14 cellular contexts compared by ENCODE assay signal in genomic region chr15:90570643-90571042, GRCh38. TPM values are rescaled to one million over a fixed set of nuclear protein-coding genes. Genes with fewer than 3 reads are reported as not detected.
DNase-seq lines count a peak whose midpoint lies in the region; ATAC-seq and TF ChIP-seq lines count a peak whose summit lies in the region.
"Had no signal": no experiment of that assay in that cellular context is flagged by ENCODE, and none has a peak within 500 bp of the region (broad histone marks: within the 10 kb centered on the region; RNA-seq: fewer than 3 reads in every experiment).

No MANE protein-coding gene starts in this region.

- WGBS in spleen, 5 donors, result 67 to 72% (median 70%) methylated on average over 5 of the region's 5 CpGs

- H3K4me3 ChIP-seq in spleen, result no peak overlapping the region
- H3K4me3 ChIP-seq: cardiac muscle cell had no signal

- H3K4me3 Mint-ChIP-seq in T-helper 1 cell treated with Interleukin-12 subunit alpha and Interleukin-12 subunit beta and Interleukin-4 antibody, amounts not matched to agents 30 μg/mL and 1 μg/mL, for 36 hours, result peak overlapping the region; percentile 15
- peak overlapping the region; percentile 63 for H3K4me3 Mint-ChIP-seq in T-helper 2 cell treated with Interferon-gamma antibody and Interleukin-4, amounts not matched to agents 5 μg/mL and 100 μg/mL, for 36 hours

- no peak for ATAC-seq in GM18909 (IDR thresholded peaks at IDR 0.05; ENCODE audit: poor library complexity, unreplicated experiment)

- no peaks in the 10 kb centered on the region for H3K9me3 ChIP-seq in spleen

- H3K4me1 ChIP-seq in spleen, result peaks cover 11 to 99% (median 67%) of the 10 kb centered on the region in 6 donors

- peaks cover 33% of the 10 kb centered on the region for H3K36me3 Mint-ChIP-seq in T-helper 1 cell treated with Interleukin-12 subunit alpha and Interleukin-12 subunit beta and Interleukin-4 antibody, amounts not matched to agents 30 μg/mL and 1 μg/mL, for 36 hours (ENCODE audit: low read depth)
- H3K36me3 Mint-ChIP-seq in T-helper 2 cell treated with Interferon-gamma antibody and Interleukin-4, amounts not matched to agents 5 μg/mL and 100 μg/mL, for 36 hours (ENCODE audit: low read depth), result peaks cover 43% of the 10 kb centered on the region

- intact Hi-C loops in spleen (cut with DNase I; ENCODE audit: low total_unique reads), result no loop called here

- no peaks in the 10 kb centered on the region for H3K9me3 Mint-ChIP-seq in T-helper 1 cell treated with Interleukin-12 subunit alpha and Interleukin-12 subunit beta and Interleukin-4 antibody, amounts not matched to agents 30 μg/mL and 1 μg/mL, for 36 hours
- peaks cover 9% of the 10 kb centered on the region for H3K9me3 Mint-ChIP-seq in T-helper 2 cell treated with Interferon-gamma antibody and Interleukin-4, amounts not matched to agents 5 μg/mL and 100 μg/mL, for 36 hours

- DNase-seq in T-helper 1 cell, result no peak
- no peak for DNase-seq in T-helper 2 cell treated with Interferon-gamma antibody and Interleukin-4, amounts not matched to agents 5 μg/mL and 100 μg/mL, for 36 hours (ENCODE audit: low spot score)
- DNase-seq in epithelial cell of prostate (ENCODE audit: low read depth, low spot score), result no peak
- DNase-seq in spleen, result no peak
- DNase-seq in OCI-M2 (lab: John Stamatoyannopoulos, UW; ENCODE audit: unreplicated experiment), result no peak
- DNase-seq in mesenteric fat pad (ENCODE audit: low spot score), result no peak
- DNase-seq: 8988T; DMS153; KG1; NCI-H2081; stimulated activated naive CD4-positive, alpha-beta T cell had no signal

- no peak for TF ChIP-seq CTCF in spleen (IDR thresholded peaks at IDR 0.05 in 8 of 11, conservative IDR thresholded peaks at IDR 0.05 in 3 of 11)

- H3K27me3 ChIP-seq in spleen (replicated peaks in 1 of 7), result no peaks in the 10 kb centered on the region
- H3K27me3 ChIP-seq: cardiac muscle cell had no signal

- no peak for TF ChIP-seq POLR2A in spleen (IDR thresholded peaks at IDR 0.05)

- H3K36me3 ChIP-seq in spleen, result no peaks in the 10 kb centered on the region
- H3K36me3 ChIP-seq: cardiac muscle cell had no signal

- no peaks in the 10 kb centered on the region for H3K27me3 Mint-ChIP-seq in T-helper 1 cell treated with Interleukin-12 subunit alpha and Interleukin-12 subunit beta and Interleukin-4 antibody, amounts not matched to agents 30 μg/mL and 1 μg/mL, for 36 hours (ENCODE audit: low read depth)
- H3K27me3 Mint-ChIP-seq in T-helper 2 cell treated with Interferon-gamma antibody and Interleukin-4, amounts not matched to agents 5 μg/mL and 100 μg/mL, for 36 hours (ENCODE audit: low read depth), result no peaks in the 10 kb centered on the region

- peak overlapping the region; percentile 70 for H3K27ac Mint-ChIP-seq in T-helper 1 cell treated with Interleukin-12 subunit alpha and Interleukin-12 subunit beta and Interleukin-4 antibody, amounts not matched to agents 30 μg/mL and 1 μg/mL, for 36 hours
- H3K27ac Mint-ChIP-seq in T-helper 2 cell treated with Interferon-gamma antibody and Interleukin-4, amounts not matched to agents 5 μg/mL and 100 μg/mL, for 36 hours, result peak overlapping the region; percentile 83

- H3K4me1 Mint-ChIP-seq in T-helper 1 cell treated with Interleukin-12 subunit alpha and Interleukin-12 subunit beta and Interleukin-4 antibody, amounts not matched to agents 30 μg/mL and 1 μg/mL, for 36 hours (ENCODE audit: low read depth), result peaks cover 71% of the 10 kb centered on the region
- H3K4me1 Mint-ChIP-seq in T-helper 2 cell treated with Interferon-gamma antibody and Interleukin-4, amounts not matched to agents 5 μg/mL and 100 μg/mL, for 36 hours (ENCODE audit: low read depth), result peaks cover 70% of the 10 kb centered on the region

- H3K27ac ChIP-seq in epithelial cell of prostate (peak overlapping the region; percentile 39), spleen (peak overlapping the region in 5 of 8 donors; percentile 27 to 77 (median 72))
- H3K27ac ChIP-seq: cardiac muscle cell had no signal

RNA-seq across cellular contexts. Expression of gene CRTC3, which starts 40.9 kb away (rescaled TPM):
- total RNA-seq in spleen, result 10 to 100 TPM; 34.8 to 51.2 (median 46.2) TPM
- polyA plus RNA-seq in spleen, result 10 to 100 TPM in 1 of 3 donors, 1 to 10 TPM in 2; 7.7 to 11.6 (median 8.5) TPM
- 45.7 TPM for total RNA-seq in mesenteric fat pad
